In the genomic region with DNA sequence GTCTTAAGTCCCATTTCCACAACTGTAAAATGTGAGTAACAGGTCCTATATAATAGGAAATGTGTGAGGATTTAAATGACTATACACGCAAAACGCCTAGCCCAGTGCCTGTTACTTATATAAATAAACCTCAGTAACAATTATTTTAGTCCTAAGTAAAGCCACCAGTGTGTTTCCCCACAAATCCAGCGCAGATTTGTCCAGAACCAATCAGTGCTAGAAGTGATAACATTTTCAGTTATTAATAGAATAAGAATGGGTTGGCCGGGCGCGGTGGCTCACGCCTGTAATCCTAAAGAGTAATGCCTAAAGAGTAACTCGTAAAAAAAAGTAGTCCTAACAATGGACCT, we compare ENCODE assay signal across 8 cellular contexts. TPM values are rescaled to one million over a fixed set of nuclear protein-coding genes. Genes with fewer than 3 reads are reported as not detected.
DNase-seq lines count a peak whose midpoint lies in the region; ATAC-seq and TF ChIP-seq lines count a peak whose summit lies in the region.

No MANE protein-coding gene starts in this region.

- 4% methylated on average over 8 of the region's 8 CpGs for WGBS in mammary epithelial cell (ENCODE audit: low coverage, missing lambda C conversion rate)

- peaks cover 20% of the 10 kb centered on the region for H3K79me2 ChIP-seq in mammary epithelial cell (ENCODE audit: insufficient read depth, low read length)

- no peaks in the 10 kb centered on the region for H3K36me3 Mint-ChIP-seq in stimulated activated naive CD8-positive, alpha-beta T cell treated with anti-CD3 and anti-CD28 coated beads, Interleukin-15, Interleukin-2, amounts not matched to agents 100 ng/mL and 50 ng/mL, for 24 hours (ENCODE audit: low read depth)
- H3K36me3 Mint-ChIP-seq in mesothelial cell of epicardium: peaks cover 1% of the 10 kb centered on the region

- in situ Hi-C loops in mammary epithelial cell (cut with MboI; ENCODE audit: low sequenced_read_pairs in 2 of 2): no loop called here

- peaks cover 17% of the 10 kb centered on the region for H3K4me1 Mint-ChIP-seq in stimulated activated naive CD8-positive, alpha-beta T cell treated with anti-CD3 and anti-CD28 coated beads, Interleukin-15, Interleukin-2, amounts not matched to agents 100 ng/mL and 50 ng/mL, for 24 hours (ENCODE audit: low read depth)
- H3K4me1 Mint-ChIP-seq in mesothelial cell of epicardium: peaks cover 3% of the 10 kb centered on the region

- intact Hi-C loops in mammary epithelial cell (cut with micrococcal nuclease): loop anchor here (5.0 kb wide), 1 partner anchor 76 kb away; no protein-coding TSS in a partner anchor

- H2AFZ ChIP-seq in mammary epithelial cell (ENCODE audit: low read depth, low read length): peak overlapping the region; percentile 100

- no peaks in the 10 kb centered on the region for H3K27me3 ChIP-seq in mammary epithelial cell (ENCODE audit: insufficient read depth, low read length)

- no peaks in the 10 kb centered on the region for H3K36me3 ChIP-seq in mammary epithelial cell (ENCODE audit: insufficient read depth, low read length)

- peaks cover 8% of the 10 kb centered on the region for H3K4me1 ChIP-seq in mammary epithelial cell (ENCODE audit: insufficient read depth, low read length)

- no peaks in the 10 kb centered on the region for H3K9me3 Mint-ChIP-seq in stimulated activated naive CD8-positive, alpha-beta T cell treated with anti-CD3 and anti-CD28 coated beads, Interleukin-15, Interleukin-2, amounts not matched to agents 100 ng/mL and 50 ng/mL, for 24 hours
- no peaks in the 10 kb centered on the region for H3K9me3 Mint-ChIP-seq in mesothelial cell of epicardium

- peak overlapping the region; percentile 94 for H3K9ac ChIP-seq in mammary epithelial cell (ENCODE audit: insufficient read depth, low read length)

- no peak for ATAC-seq in stimulated activated naive CD8-positive, alpha-beta T cell treated with anti-CD3 and anti-CD28 coated beads, Interleukin-15, Interleukin-2, amounts not matched to agents 100 U/mL and 50 U/mL, for 24 hours
- no peak for ATAC-seq in GM19328 (IDR thresholded peaks at IDR 0.05; ENCODE audit: unreplicated experiment)
- ATAC-seq in HG03469 (IDR thresholded peaks at IDR 0.05; ENCODE audit: unreplicated experiment): no peak
- ATAC-seq in HG02981 (IDR thresholded peaks at IDR 0.05; ENCODE audit: unreplicated experiment): no peak

- H3K4me3 Mint-ChIP-seq in stimulated activated naive CD8-positive, alpha-beta T cell treated with anti-CD3 and anti-CD28 coated beads, Interleukin-15, Interleukin-2, amounts not matched to agents 100 ng/mL and 50 ng/mL, for 24 hours: peak overlapping the region; percentile 96
- peak overlapping the region; percentile 99 for H3K4me3 Mint-ChIP-seq in mesothelial cell of epicardium

- dilution Hi-C loops in mammary epithelial cell (cut with HindIII; ENCODE audit: low sequenced_read_pairs): no loop called here

- CTCF ChIA-PET in mammary epithelial cell (lab: Charles Lee; ENCODE audit: low non-redundant PET): interaction anchor here (0.6 kb wide), 1 partner anchor 77 kb away, joined by 4 read pairs; no protein-coding TSS in a partner anchor

- H3K9me3 ChIP-seq in mammary epithelial cell (replicated peaks; ENCODE audit: insufficient read depth, low read length): no peaks in the 10 kb centered on the region

- TF ChIP-seq CTCF in mammary epithelial cell (conservative IDR thresholded peaks at IDR 0.05 in 1 of 2, IDR thresholded peaks at IDR 0.05 in 1 of 2; ENCODE audit: extremely low read depth in 1 of 2, insufficient read depth in 1 of 2, low read depth in 1 of 2, low read length in 2 of 2): no peak
- no peak for TF ChIP-seq CTCF in mesothelial cell of epicardium (IDR thresholded peaks at IDR 0.05; ENCODE audit: unreplicated experiment)

- no TSS peak for BruUV-seq in mammary epithelial cell (replicated peaks; lab: Mats Ljungman, UMichigan)

- H3K4me2 ChIP-seq in mammary epithelial cell (ENCODE audit: insufficient read depth, low read depth, low read length): peak overlapping the region; percentile 83

- peak overlapping the region; percentile 98 to 99 (median 99) for H3K4me3 ChIP-seq in mammary epithelial cell (replicated peaks in 1 of 3; ENCODE audit: insufficient read depth in 1 of 3, low read depth in 2 of 3, low read length in 3 of 3)

- no peaks in the 10 kb centered on the region for H4K20me1 ChIP-seq in mammary epithelial cell (ENCODE audit: insufficient read depth, low read length)

- peak overlapping the region; percentile 93 for H3K27ac Mint-ChIP-seq in stimulated activated naive CD8-positive, alpha-beta T cell treated with anti-CD3 and anti-CD28 coated beads, Interleukin-15, Interleukin-2, amounts not matched to agents 100 ng/mL and 50 ng/mL, for 24 hours
- H3K27ac Mint-ChIP-seq in mesothelial cell of epicardium: peak overlapping the region; percentile 99

- H3K27ac ChIP-seq in mammary epithelial cell (ENCODE audit: insufficient read depth, low read depth, low read length): peak overlapping the region; percentile 80

- no peak for DNase-seq in stimulated activated naive CD8-positive, alpha-beta T cell treated with anti-CD3 and anti-CD28 coated beads, Interleukin-15, Interleukin-2, amounts not matched to agents 100 U/mL and 50 U/mL, for 24 hours
- DNase-seq in mammary epithelial cell: no peak
- no peak for DNase-seq in mesothelial cell of epicardium (ENCODE audit: low spot score in 2 of 2, unreplicated experiment in 2 of 2)
- no peak for DNase-seq in NOMO-1 (lab: John Stamatoyannopoulos, UW; ENCODE audit: unreplicated experiment in 2 of 2)

- no peaks in the 10 kb centered on the region for H3K27me3 Mint-ChIP-seq in stimulated activated naive CD8-positive, alpha-beta T cell treated with anti-CD3 and anti-CD28 coated beads, Interleukin-15, Interleukin-2, amounts not matched to agents 100 ng/mL and 50 ng/mL, for 24 hours
- no peaks in the 10 kb centered on the region for H3K27me3 Mint-ChIP-seq in mesothelial cell of epicardium (ENCODE audit: low read depth)

RNA-seq across cellular contexts. Expression of a gene that starts 0.6 kb away (rescaled TPM):
- total RNA-seq in mammary epithelial cell (10 to 100 TPM; 11.2 to 35.5 TPM), mesothelial cell of epicardium (54.0 to 65.5 TPM (median 54.8 TPM) in 3 replicates)
- polyA plus RNA-seq in mammary epithelial cell: 11.4 TPM
- 44.3 TPM for polyA minus RNA-seq in mammary epithelial cell

RNA-seq across cellular contexts. Expression of a gene that starts 15.5 kb away (rescaled TPM):
- total RNA-seq in mammary epithelial cell (10 to 100 TPM in 1 of 2 donors, 1 to 10 TPM in 1; 3.5 to 17.0 TPM), mesothelial cell of epicardium (94.4 to 104 TPM (median 95.8 TPM) in 3 replicates)
- 13.2 TPM for polyA plus RNA-seq in mammary epithelial cell
- 50.7 TPM for polyA minus RNA-seq in mammary epithelial cell

RNA-seq across cellular contexts. Expression of a gene that starts 29.9 kb away (rescaled TPM):
- total RNA-seq in mammary epithelial cell: not detected
- polyA plus RNA-seq in mammary epithelial cell: not detected
- not detected for polyA minus RNA-seq in mammary epithelial cell
- 0.91 to 1.2 TPM (median 1.0 TPM) in 3 replicates for total RNA-seq in mesothelial cell of epicardium

RNA-seq across cellular contexts. Expression of a gene that starts 49.8 kb away (rescaled TPM):
- total RNA-seq in mammary epithelial cell (under 1 TPM in 1 of 2 donors, not detected in 1; 0.92 TPM), mesothelial cell of epicardium (0.55 to 0.80 TPM (median 0.79 TPM) in 3 replicates)
- 0.63 TPM for polyA plus RNA-seq in mammary epithelial cell
- not detected for polyA minus RNA-seq in mammary epithelial cell
